1 cellular context compared by ENCODE assay signal in the genomic region with DNA sequence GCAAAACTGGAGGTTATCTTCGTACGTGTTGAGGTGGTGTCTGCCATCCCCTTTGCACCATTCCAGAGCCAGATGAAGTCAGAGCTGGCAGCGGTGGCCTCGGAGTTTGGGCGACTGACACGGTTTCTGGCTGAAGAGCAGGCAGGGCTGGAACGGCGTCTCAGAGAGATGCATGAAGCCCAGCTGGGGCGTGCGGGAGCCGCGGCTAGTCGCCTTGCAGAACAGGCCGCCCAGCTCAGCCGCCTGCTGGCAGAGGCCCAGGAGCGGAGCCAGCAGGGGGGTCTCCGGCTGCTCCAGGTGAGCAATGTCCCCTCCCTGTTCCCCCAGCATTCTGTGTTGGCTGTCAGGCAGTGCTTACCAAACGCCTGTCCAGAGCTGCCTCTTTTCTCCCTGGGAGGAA.
TF ChIP-seq lines count a peak whose summit lies in the region.

No MANE protein-coding gene starts in this region.

TF ChIP-seq in HepG2, 621 proteins besides CTCF, POLR2A, EP300 and RAD21:
- TF ChIP-seq RBFOX2 (IDR thresholded peaks at IDR 0.05; ENCODE audit: low read depth, low read length) (peak; percentile 46; the same call in 1 of the 2 replicates), NR2F1 (CRISPR knock-in tag; IDR thresholded peaks at IDR 0.05) (no peak), AGO2 (optimal IDR thresholded peaks at IDR 0.05; ENCODE audit: low read depth, low read length) (peak; percentile 82), HNF4G (IDR thresholded peaks at IDR 0.05; ENCODE audit: borderline replicate concordance, low read depth, low read length) (no peak), HNF4G (CRISPR knock-in tag; IDR thresholded peaks at IDR 0.05; ENCODE audit: borderline replicate concordance, low read depth) (no peak)
